Comparison of ENCODE assay signal across 8 cellular contexts in genomic region chr16:588639-588888, GRCh38. TPM values are rescaled to one million over a fixed set of nuclear protein-coding genes. Genes with fewer than 3 reads are reported as not detected.
A peak's percentile ranks its signal among the peaks of the same experiment; 100 is the strongest.
DNase-seq lines count a peak whose midpoint lies in the region; ATAC-seq and TF ChIP-seq lines count a peak whose summit lies in the region.

No MANE protein-coding gene starts in this region.

- H3K27ac Mint-ChIP-seq in chondrocyte (ENCODE audit: unreplicated experiment) (peak overlapping the region; percentile 98), memory B cell (peak overlapping the region; percentile 98)

- H3K27me3 Mint-ChIP-seq in chondrocyte (ENCODE audit: low read depth), result no peaks in the 10 kb centered on the region
- H3K27me3 Mint-ChIP-seq in memory B cell, result peaks cover 2% of the 10 kb centered on the region

- H3K27ac ChIP-seq in stomach smooth muscle (ENCODE audit: low read length), result peak overlapping the region; percentile 85

- peaks cover 0 to 6% of the 10 kb centered on the region in 2 donors for H3K27me3 ChIP-seq in stomach smooth muscle (ENCODE audit: control insufficient read depth in 1 of 2, insufficient read depth in 2 of 2, low read length in 2 of 2)

- peak overlapping the region; percentile 95 for H3K4me3 Mint-ChIP-seq in chondrocyte (ENCODE audit: unreplicated experiment)
- H3K4me3 Mint-ChIP-seq in memory B cell, result peak overlapping the region; percentile 99

- DNase-seq in activated CD8-positive, alpha-beta memory T cell treated with anti-CD3 and anti-CD28 coated beads for 24 hours, result peak; percentile 87
- DNase-seq in activated CD8-positive, alpha-beta memory T cell treated with anti-CD3 and anti-CD28 coated beads, Interleukin-2, amount 50 U/mL, for 48 hours, result no peak
- DNase-seq in T-helper 9 cell (peak; percentile 52), chondrocyte (ENCODE audit: low spot score) (no peak), memory B cell (ENCODE audit: low spot score in 2 of 2) (no peak), inferior parietal cortex (ENCODE audit: extremely low spot score) (no peak)

- no peak for TF ChIP-seq CTCF in chondrocyte (IDR thresholded peaks at IDR 0.05)

- peak overlapping the region; percentile 79 to 90 for H3K4me3 ChIP-seq in stomach smooth muscle (ENCODE audit: low read length in 2 of 2)

- H3K36me3 Mint-ChIP-seq in chondrocyte (ENCODE audit: low read depth) (no peaks in the 10 kb centered on the region), memory B cell (peaks cover 1% of the 10 kb centered on the region)

- H3K4me1 Mint-ChIP-seq in chondrocyte (ENCODE audit: low read depth) (peaks cover 42% of the 10 kb centered on the region), memory B cell (peaks cover 27% of the 10 kb centered on the region)

- H3K9me3 Mint-ChIP-seq in chondrocyte (ENCODE audit: low read depth) (no peaks in the 10 kb centered on the region), memory B cell (no peaks in the 10 kb centered on the region)

- peaks cover 0 to 5% of the 10 kb centered on the region in 2 donors for H3K36me3 ChIP-seq in stomach smooth muscle (ENCODE audit: control insufficient read depth in 2 of 2, insufficient read depth in 2 of 2, low read length in 2 of 2)

- H3K9ac ChIP-seq in stomach smooth muscle (ENCODE audit: low read length in 2 of 2), result peak overlapping the region; percentile 79 to 84

- ATAC-seq in HG03139 (IDR thresholded peaks at IDR 0.05; ENCODE audit: unreplicated experiment), result peak; percentile 1
- peak; percentile 42 for ATAC-seq in memory B cell (ENCODE audit: low read depth)

- no peaks in the 10 kb centered on the region for H3K9me3 ChIP-seq in stomach smooth muscle (ENCODE audit: control insufficient read depth in 2 of 2, low read length in 2 of 2)

- H3K4me1 ChIP-seq in stomach smooth muscle (ENCODE audit: control insufficient read depth, insufficient read depth, low read length), result peaks cover 50% of the 10 kb centered on the region

RNA-seq across cellular contexts. Expression of gene RAB40C, which starts 1.3 kb away (rescaled TPM):
- 15.2 to 19.6 TPM (median 19.6 TPM) in 3 replicates for total RNA-seq in chondrocyte

RNA-seq across cellular contexts. Expression of gene PIGQ, which starts 18.8 kb away (rescaled TPM):
- total RNA-seq in chondrocyte, result 34.1 to 57.1 TPM (median 37.3 TPM) in 3 replicates

RNA-seq across cellular contexts. Expression of gene NHLRC4, which starts 21.8 kb away (rescaled TPM):
- not detected in 3 replicates for total RNA-seq in chondrocyte

RNA-seq across cellular contexts. Expression of gene PRR35, which starts 28.4 kb away (rescaled TPM):
- total RNA-seq in chondrocyte, result not detected in 3 replicates

RNA-seq across cellular contexts. Expression of gene WFIKKN1, which starts 42.2 kb away (rescaled TPM):
- 0.36 to 0.56 TPM (median 0.47 TPM) in 3 replicates for total RNA-seq in chondrocyte

Comparison
In these comparisons a context has a peak if more than half of its experiments do, and no peak if none do; other contexts are left out.
1. DNase-seq: peak in activated CD8-positive, alpha-beta memory T cell treated with anti-CD3 and anti-CD28 coated beads for 24 hours (single experiment) and T-helper 9 cell (single experiment); none in activated CD8-positive, alpha-beta memory T cell treated with anti-CD3 and anti-CD28 coated beads, Interleukin-2, amount 50 U/mL, for 48 hours (single experiment), chondrocyte (single experiment), memory B cell (0 of 2) and inferior parietal cortex (single experiment).